15 cellular contexts compared by ENCODE assay signal in genomic region chr15:85837011-85837433, GRCh38. TPM values are rescaled to one million over a fixed set of nuclear protein-coding genes. Genes with fewer than 3 reads are reported as not detected.
A peak's percentile ranks its signal among the peaks of the same experiment; 100 is the strongest.
DNase-seq lines count a peak whose midpoint lies in the region; ATAC-seq and TF ChIP-seq lines count a peak whose summit lies in the region.
"Had no signal": no experiment of that assay in that cellular context is flagged by ENCODE, and none has a peak within 500 bp of the region (broad histone marks: within the 10 kb centered on the region; RNA-seq: fewer than 3 reads in every experiment).

No MANE protein-coding gene starts in this region.

- CTCF ChIA-PET in PC-3 (lab: Charles Lee), result interaction anchor here (0.6 to 1.0 kb wide), 3 partner anchors 76 to 540 kb away, joined by 3 read pairs; no protein-coding TSS in a partner anchor

- TF ChIP-seq CTCF in PC-3 (conservative IDR thresholded peaks at IDR 0.05; ENCODE audit: low read depth, low read length) (no peak), epithelial cell of esophagus (IDR thresholded peaks at IDR 0.05; ENCODE audit: insufficient read depth, low read depth, low read length, missing control alignments) (no peak), progenitor cell of endocrine pancreas (IDR thresholded peaks at IDR 0.05; ENCODE audit: unreplicated experiment) (no peak)

- H3K79me2 ChIP-seq in PC-3 (ENCODE audit: low read length), result no peaks in the 10 kb centered on the region

- H2AFZ ChIP-seq in PC-3 (ENCODE audit: low read length), result peak overlapping the region; percentile 47

- no peaks in the 10 kb centered on the region for H3K36me3 Mint-ChIP-seq in progenitor cell of endocrine pancreas (ENCODE audit: insufficient read depth)
- H3K36me3 Mint-ChIP-seq: activated naive CD4-positive, alpha-beta T cell treated with anti-CD3 and anti-CD28 coated beads, Interleukin-2, amount 50 U/mL, for 72 hours had no signal

- H3K4me1 ChIP-seq in PC-3 (ENCODE audit: insufficient read depth, low read length), result peaks cover 12% of the 10 kb centered on the region

- no peak overlapping the region for H3K4me3 Mint-ChIP-seq in progenitor cell of endocrine pancreas (ENCODE audit: low read depth)
- H3K4me3 Mint-ChIP-seq: activated CD8-positive, alpha-beta T cell treated with anti-CD3 and anti-CD28 coated beads for 36 hours; T-helper 1 cell treated with Interleukin-12 subunit alpha and Interleukin-12 subunit beta and Interleukin-4 antibody, amounts not matched to agents 30 μg/mL and 1 μg/mL, for 36 hours had no signal

- POLR2A ChIA-PET in PC-3 (lab: Charles Lee; ENCODE audit: unreplicated experiment), result no interaction called here

- H3K27ac ChIP-seq in PC-3 (ENCODE audit: low read length), result no peak overlapping the region

- H3K27ac Mint-ChIP-seq in progenitor cell of endocrine pancreas, result peak overlapping the region; percentile 51
- H3K27ac Mint-ChIP-seq: activated CD8-positive, alpha-beta T cell treated with anti-CD3 and anti-CD28 coated beads for 36 hours; T-helper 1 cell treated with Interleukin-12 subunit alpha and Interleukin-12 subunit beta and Interleukin-4 antibody, amounts not matched to agents 30 μg/mL and 1 μg/mL, for 36 hours had no signal

- ATAC-seq in PC-3, result peak; percentile 78
- ATAC-seq in HG03520 (IDR thresholded peaks at IDR 0.05; ENCODE audit: unreplicated experiment), result no peak
- ATAC-seq: activated CD8-positive, alpha-beta T cell treated with anti-CD3 and anti-CD28 coated beads for 36 hours; activated naive CD4-positive, alpha-beta T cell treated with anti-CD3 and anti-CD28 coated beads, Interleukin-2, amount 50 U/mL, for 72 hours had no signal

- no peaks in the 10 kb centered on the region for H3F3A ChIP-seq in PC-3 (ENCODE audit: low read length, unreplicated experiment)

- H3K9me3 Mint-ChIP-seq in progenitor cell of endocrine pancreas (ENCODE audit: low read depth), result no peaks in the 10 kb centered on the region
- H3K9me3 Mint-ChIP-seq: activated CD8-positive, alpha-beta T cell treated with anti-CD3 and anti-CD28 coated beads for 36 hours; activated naive CD4-positive, alpha-beta T cell treated with anti-CD3 and anti-CD28 coated beads, Interleukin-2, amount 50 U/mL, for 72 hours; T-helper 1 cell treated with Interleukin-12 subunit alpha and Interleukin-12 subunit beta and Interleukin-4 antibody, amounts not matched to agents 30 μg/mL and 1 μg/mL, for 36 hours had no signal

- no peaks in the 10 kb centered on the region for H4K20me1 ChIP-seq in PC-3 (ENCODE audit: low read length)

- BruUV-seq in PC-3 (replicated peaks; lab: Mats Ljungman, UMichigan), result no TSS peak

- H3K27me3 ChIP-seq in PC-3 (ENCODE audit: low read length), result no peaks in the 10 kb centered on the region

- no peaks in the 10 kb centered on the region for H3K9me3 ChIP-seq in PC-3 (ENCODE audit: low read length)

- peak overlapping the region; percentile 37 for H3K4me2 ChIP-seq in PC-3 (ENCODE audit: low read length)

- H3K9ac ChIP-seq in PC-3 (ENCODE audit: low read length), result no peak overlapping the region

- H3K36me3 ChIP-seq in PC-3 (ENCODE audit: low read depth, low read length), result no peaks in the 10 kb centered on the region

- no peaks in the 10 kb centered on the region for H3K9me2 ChIP-seq in PC-3 (replicated peaks; ENCODE audit: low read length)

- H3K4me1 Mint-ChIP-seq in progenitor cell of endocrine pancreas (ENCODE audit: low read depth), result peaks cover 30% of the 10 kb centered on the region

- DNase-seq in DMS153 (lab: John Stamatoyannopoulos, UW) (peak; percentile 54), DMS153 treated with DMSO at 0.1 percent for 48 hours (lab: John Stamatoyannopoulos, UW; ENCODE audit: unreplicated experiment) (no peak), PC-3 (peak; percentile 79), epithelial cell of esophagus (ENCODE audit: low read depth) (peak; percentile 65), progenitor cell of endocrine pancreas (ENCODE audit: low spot score, unreplicated experiment) (no peak), middle frontal gyrus (ENCODE audit: extremely low spot score, low spot score) (no peak), hippocampal formation (lab: John Stamatoyannopoulos, UW) (no peak)
- DNase-seq: 8988T; activated CD8-positive, alpha-beta T cell treated with anti-CD3 and anti-CD28 coated beads for 36 hours; glutamatergic neuron; NCI-H1092; NCI-H748 treated with DMSO at 0.1 percent for 48 hours had no signal

- H3K4me3 ChIP-seq in PC-3 (ENCODE audit: low read length) (no peak overlapping the region), epithelial cell of esophagus (ENCODE audit: low read length) (no peak overlapping the region)

- no peaks in the 10 kb centered on the region for H3K27me3 Mint-ChIP-seq in progenitor cell of endocrine pancreas

- intact Hi-C loops in PC-3 (cut with micrococcal nuclease), result no loop called here

RNA-seq across cellular contexts. Expression of gene KLHL25, which starts 42.3 kb away (rescaled TPM):
- 7.2 and 12.5 TPM in 2 replicates for total RNA-seq in PC-3 (2014; rRNA removed)
- 15.2 and 16.4 TPM in 2 replicates for total RNA-seq in progenitor cell of endocrine pancreas

Comparison
In these comparisons a context has a peak if more than half of its experiments do, and no peak if none do; other contexts are left out.
1. DNase-seq: peak in DMS153 (single experiment), PC-3 (single experiment) and epithelial cell of esophagus (single experiment); none in DMS153 treated with DMSO at 0.1 percent for 48 hours (single experiment), progenitor cell of endocrine pancreas (single experiment), middle frontal gyrus (single experiment) and hippocampal formation (0 of 2).